Comparison of ENCODE assay signal across 30 cellular contexts in genomic region chr14:96925422-96925821, GRCh38.
"Had no signal": no experiment of that assay in that cellular context is flagged by ENCODE, and none has a peak within 500 bp of the region (broad histone marks: within the 10 kb centered on the region; RNA-seq: fewer than 3 reads in every experiment).

No MANE protein-coding gene starts in this region.

- H3K4me3 Mint-ChIP-seq: activated CD4-positive, alpha-beta memory T cell treated with anti-CD3 and anti-CD28 coated beads for 36 hours; activated CD4-positive, alpha-beta T cell treated with anti-CD3 and anti-CD28 coated beads, Interleukin-2, amount 10 ng/mL, durations not matched to agents 24 days and 14 days; activated T-helper 1 cell treated with anti-CD3 and anti-CD28 coated beads, Interleukin-12 subunit alpha, Interleukin-12 subunit beta, Interleukin-2, Interleukin-4 antibody, amounts not matched to agents 30 ng/mL and 10 ng/mL and 1 ng/mL, durations not matched to agents 14 hours and 24 hours and 36 hours; T-helper 17 cell had no signal

- H2AFZ ChIP-seq: parathyroid adenoma had no signal

- H3K27me3 Mint-ChIP-seq: activated CD4-positive, alpha-beta memory T cell treated with anti-CD3 and anti-CD28 coated beads for 36 hours; activated CD4-positive, alpha-beta T cell treated with anti-CD3 and anti-CD28 coated beads, Interleukin-2, amount 10 ng/mL, durations not matched to agents 24 days and 14 days; T-helper 17 cell had no signal

- H3K36me3 ChIP-seq: brain microvascular endothelial cell, gastrocnemius medialis, sigmoid colon, suprapubic skin, tibial artery, upper lobe of right lung, WERI-Rb-1 had no signal

- H3K4me1 ChIP-seq: gastrocnemius medialis, parathyroid adenoma, psoas muscle, sigmoid colon, suprapubic skin, tibial artery, upper lobe of right lung had no signal

- H3K4me3 ChIP-seq: coronary artery, dorsolateral prefrontal cortex, gastrocnemius medialis, psoas muscle, sigmoid colon, suprapubic skin, tibial artery, upper lobe of right lung had no signal

- H3K27ac ChIP-seq: brain microvascular endothelial cell, coronary artery, dorsolateral prefrontal cortex, gastrocnemius medialis, parathyroid adenoma, psoas muscle, sigmoid colon, suprapubic skin, tibial artery, upper lobe of right lung, WERI-Rb-1 had no signal

- H3K9me3 ChIP-seq: gastrocnemius medialis, psoas muscle, suprapubic skin, upper lobe of right lung had no signal

- ATAC-seq: gastrocnemius medialis, left ventricle myocardium superior, psoas muscle, T-helper 17 cell, upper lobe of right lung had no signal

- H3K27ac Mint-ChIP-seq: activated CD4-positive, alpha-beta memory T cell treated with anti-CD3 and anti-CD28 coated beads for 36 hours; activated CD4-positive, alpha-beta T cell treated with anti-CD3 and anti-CD28 coated beads, Interleukin-2, amount 10 ng/mL, durations not matched to agents 24 days and 14 days; activated T-helper 1 cell treated with anti-CD3 and anti-CD28 coated beads, Interleukin-12 subunit alpha, Interleukin-12 subunit beta, Interleukin-2, Interleukin-4 antibody, amounts not matched to agents 30 ng/mL and 10 ng/mL and 1 ng/mL, durations not matched to agents 14 hours and 24 hours and 36 hours; T-helper 17 cell had no signal

- H3K9ac ChIP-seq: parathyroid adenoma had no signal

- H3K27me3 ChIP-seq: brain microvascular endothelial cell, dorsolateral prefrontal cortex, gastrocnemius medialis, sigmoid colon, suprapubic skin, tibial artery, upper lobe of right lung had no signal

- H3K79me2 ChIP-seq: parathyroid adenoma had no signal

- DNase-seq: activated CD4-positive, alpha-beta memory T cell treated with anti-CD3 and anti-CD28 coated beads for 36 hours; activated CD4-positive, alpha-beta T cell treated with anti-CD3 and anti-CD28 coated beads, Interleukin-2, amount 10 ng/mL, durations not matched to agents 24 days and 14 days; activated CD4-positive, CD25-positive, alpha-beta regulatory T cell treated with anti-CD3 and anti-CD28 coated beads, Interleukin-2, amount 50 U/mL, for 72 hours; activated CD8-positive, alpha-beta memory T cell treated with anti-CD3 and anti-CD28 coated beads, Interleukin-2, amount 50 U/mL, for 4 hours; activated gamma-delta T cell treated with Interleukin-2 at 50 U/mL for 16 hours; activated naive CD4-positive, alpha-beta T cell treated with anti-CD3 and anti-CD28 coated beads, Interleukin-2, amount 50 U/mL, for 16 hours; activated T-cell treated with anti-CD3 and anti-CD28 coated beads, Interleukin-2, amount 50 U/mL, for 1 hour; amniotic stem cell; brain microvascular endothelial cell; dorsolateral prefrontal cortex; effector memory CD4-positive, alpha-beta T cell; erythroblast; gastrocnemius medialis; head of caudate nucleus; hypothalamus; left ventricle myocardium superior; psoas muscle; sigmoid colon; small intestine; stimulated activated CD4-positive, alpha-beta T cell treated with anti-CD3 and anti-CD28 coated beads, Interleukin-4, amount 100 ng/mL, for 4 hours; stimulated activated naive CD4-positive, alpha-beta T cell; T-helper 17 cell; T1000; tibial artery; upper lobe of right lung; WERI-Rb-1 had no signal

- H3K4me1 Mint-ChIP-seq: activated CD4-positive, alpha-beta T cell treated with anti-CD3 and anti-CD28 coated beads, Interleukin-2, amount 10 ng/mL, durations not matched to agents 24 days and 14 days; T-helper 17 cell had no signal
